25 cellular contexts compared by ENCODE assay signal in genomic region chr16:27228036-27228435, GRCh38. TPM values are rescaled to one million over a fixed set of nuclear protein-coding genes. Genes with fewer than 3 reads are reported as not detected.
A peak's percentile ranks its signal among the peaks of the same experiment; 100 is the strongest.
DNase-seq lines count a peak whose midpoint lies in the region; ATAC-seq, FAIRE-seq and TF ChIP-seq lines count a peak whose summit lies in the region.
"Had no signal": no experiment of that assay in that cellular context is flagged by ENCODE, and none has a peak within 500 bp of the region (broad histone marks: within the 10 kb centered on the region; RNA-seq: fewer than 3 reads in every experiment).

No MANE protein-coding gene starts in this region.

- H4K8ac ChIP-seq in H1 (ENCODE audit: extremely low read depth, insufficient read depth, low read length): no peak overlapping the region; the same call in 1 of the 2 replicates

- H3K23ac ChIP-seq in H1 (ENCODE audit: insufficient read length): no peak overlapping the region

- H3K27me3 ChIP-seq in KMS-11 (ENCODE audit: insufficient read depth, low read depth) (no peaks in the 10 kb centered on the region), H1 (replicated peaks in 1 of 4; ENCODE audit: control insufficient read depth in 3 of 4, extremely low read depth in 1 of 4, insufficient read depth in 3 of 4, low read length in 3 of 4) (no peaks in the 10 kb centered on the region)
- H3K27me3 ChIP-seq: left lung, right lobe of liver, transverse colon had no signal

- H3K9ac ChIP-seq in KMS-11: no peak overlapping the region
- no peak overlapping the region for H3K9ac ChIP-seq in H1 (replicated peaks in 1 of 4; ENCODE audit: extremely low read depth in 1 of 4, low read depth in 3 of 4, low read length in 3 of 4)
- H3K9ac ChIP-seq in kidney (ENCODE audit: low read length in 2 of 2): no peak overlapping the region

- H3K9me3 Mint-ChIP-seq in activated naive CD4-positive, alpha-beta T cell treated with anti-CD3 and anti-CD28 coated beads, Interleukin-2, amount 50 U/mL, for 24 hours: no peaks in the 10 kb centered on the region
- no peaks in the 10 kb centered on the region for H3K9me3 Mint-ChIP-seq in activated naive CD4-positive, alpha-beta T cell treated with anti-CD3 and anti-CD28 coated beads, Interleukin-2, amount 50 U/mL, for 72 hours
- H3K9me3 Mint-ChIP-seq in stimulated activated memory B cell treated with anti-CD40 and anti-IgM and Interleukin-4, amounts not matched to agents 10 μg/mL and 1 μg/mL and 100 μg/mL, for 72 hours: no peaks in the 10 kb centered on the region
- H3K9me3 Mint-ChIP-seq: activated CD4-positive, alpha-beta memory T cell treated with anti-CD3 and anti-CD28 coated beads, Interleukin-2, amount 10 ng/mL, durations not matched to agents 7 days and 5 days; effector memory CD8-positive, alpha-beta T cell; T-helper 1 cell treated with Interleukin-12 subunit alpha and Interleukin-12 subunit beta and Interleukin-4 antibody, amounts not matched to agents 30 μg/mL and 1 μg/mL, for 36 hours had no signal

- H3K4me1 ChIP-seq in KMS-11 (ENCODE audit: low read depth, poor library complexity, severe bottlenecking) (peaks cover 94% of the 10 kb centered on the region), H1 (replicated peaks in 1 of 4; ENCODE audit: control insufficient read depth in 3 of 4, insufficient read depth in 4 of 4, low read length in 3 of 4) (0 out of 7 replicates have a peak, but pooled peaks cover 0 to 2% (median 0%) of the 10 kb centered on the region in 4 experiments), kidney (ENCODE audit: control insufficient read depth in 1 of 2, insufficient read depth in 1 of 2, low read depth in 1 of 2, low read length in 2 of 2) (peaks cover 1 to 8% of the 10 kb centered on the region in 2 donors)

- no peak for TF ChIP-seq POLR2A in H1 (IDR thresholded peaks at IDR 0.05; ENCODE audit: control extremely low read depth in 1 of 2, low read depth in 2 of 2, low read length in 2 of 2)

- H3K4me3 Mint-ChIP-seq in activated naive CD4-positive, alpha-beta T cell treated with anti-CD3 and anti-CD28 coated beads, Interleukin-2, amount 50 U/mL, for 24 hours: no peak overlapping the region
- no peak overlapping the region for H3K4me3 Mint-ChIP-seq in stimulated activated memory B cell treated with anti-CD40 and anti-IgM and Interleukin-4, amounts not matched to agents 10 μg/mL and 1 μg/mL and 100 μg/mL, for 72 hours
- H3K4me3 Mint-ChIP-seq: activated CD4-positive, alpha-beta memory T cell treated with anti-CD3 and anti-CD28 coated beads, Interleukin-2, amount 10 ng/mL, durations not matched to agents 7 days and 5 days; T-helper 1 cell treated with Interleukin-12 subunit alpha and Interleukin-12 subunit beta and Interleukin-4 antibody, amounts not matched to agents 30 μg/mL and 1 μg/mL, for 36 hours had no signal

- no peaks in the 10 kb centered on the region for H3K27me3 Mint-ChIP-seq in activated naive CD4-positive, alpha-beta T cell treated with anti-CD3 and anti-CD28 coated beads, Interleukin-2, amount 50 U/mL, for 24 hours
- H3K27me3 Mint-ChIP-seq in stimulated activated memory B cell treated with anti-CD40 and anti-IgM and Interleukin-4, amounts not matched to agents 10 μg/mL and 1 μg/mL and 100 μg/mL, for 72 hours: no peaks in the 10 kb centered on the region
- H3K27me3 Mint-ChIP-seq: activated CD4-positive, alpha-beta memory T cell treated with anti-CD3 and anti-CD28 coated beads, Interleukin-2, amount 10 ng/mL, durations not matched to agents 7 days and 5 days; effector memory CD8-positive, alpha-beta T cell; progenitor cell of endocrine pancreas had no signal

- peaks cover 75% of the 10 kb centered on the region for H3K4me1 Mint-ChIP-seq in activated naive CD4-positive, alpha-beta T cell treated with anti-CD3 and anti-CD28 coated beads, Interleukin-2, amount 50 U/mL, for 24 hours
- H3K4me1 Mint-ChIP-seq in stimulated activated memory B cell treated with anti-CD40 and anti-IgM and Interleukin-4, amounts not matched to agents 10 μg/mL and 1 μg/mL and 100 μg/mL, for 72 hours: peaks cover 53% of the 10 kb centered on the region

- no peak overlapping the region for H2BK5ac ChIP-seq in H1 (ENCODE audit: low read depth, low read length)

- H3K4me2 ChIP-seq in KMS-11: peak overlapping the region; percentile 98; the same call in 1 of the 2 replicates
- H3K4me2 ChIP-seq in H1 (ENCODE audit: insufficient read depth in 1 of 2, low read depth in 2 of 2, low read length in 2 of 2): no peak overlapping the region

- no peaks in the 10 kb centered on the region for H3K79me1 ChIP-seq in H1 (ENCODE audit: low read depth, low read length)

- no peak overlapping the region for H3K27ac ChIP-seq in KMS-11
- no peak overlapping the region for H3K27ac ChIP-seq in H1 (ENCODE audit: low read depth, low read length)
- no peak overlapping the region for H3K27ac ChIP-seq in kidney (ENCODE audit: low read depth in 2 of 2, low read length in 2 of 2)
- H3K27ac ChIP-seq: coronary artery, left lung, right lobe of liver had no signal

- POLR2A ChIA-PET in H1 (lab: Charles Lee; ENCODE audit: partially characterized antibody): interaction anchor here (0.8 to 3.5 kb wide), 2 partner anchors 16 to 24 kb away, joined by 3 to 13 read pairs; partner anchors contain the start of gene KDM8

- H3K79me2 ChIP-seq in KMS-11 (ENCODE audit: insufficient read depth, low read depth) (no peaks in the 10 kb centered on the region), H1 (ENCODE audit: control insufficient read depth in 1 of 2, insufficient read depth in 2 of 2, low read length in 2 of 2) (no peaks in the 10 kb centered on the region)

- no peak overlapping the region for H3K18ac ChIP-seq in H1 (ENCODE audit: extremely low read depth, low read length)

- no peak overlapping the region for H2BK20ac ChIP-seq in H1 (ENCODE audit: low read length)

- H3K36me3 Mint-ChIP-seq in activated naive CD4-positive, alpha-beta T cell treated with anti-CD3 and anti-CD28 coated beads, Interleukin-2, amount 50 U/mL, for 24 hours: peaks cover 13% of the 10 kb centered on the region
- H3K36me3 Mint-ChIP-seq in activated naive CD4-positive, alpha-beta T cell treated with anti-CD3 and anti-CD28 coated beads, Interleukin-2, amount 50 U/mL, for 72 hours: peaks cover 27 to 37% of the 10 kb centered on the region in 2 donors
- H3K36me3 Mint-ChIP-seq in stimulated activated memory B cell treated with anti-CD40 and anti-IgM and Interleukin-4, amounts not matched to agents 10 μg/mL and 1 μg/mL and 100 μg/mL, for 72 hours: peaks cover 59% of the 10 kb centered on the region

- no peak overlapping the region for H3K4ac ChIP-seq in H1 (replicated peaks; ENCODE audit: insufficient read length, low read depth, low read length)

- H3K36me3 ChIP-seq in KMS-11 (ENCODE audit: insufficient read depth) (no peaks in the 10 kb centered on the region), H1 (ENCODE audit: control insufficient read depth in 2 of 4, insufficient read depth in 4 of 4, low read length in 3 of 4) (no peaks in the 10 kb centered on the region), kidney (ENCODE audit: control insufficient read depth in 1 of 2, insufficient read depth in 2 of 2, low read length in 2 of 2) (peaks cover 8 to 16% of the 10 kb centered on the region in 2 donors)

- no peak for DNase-seq in activated naive CD4-positive, alpha-beta T cell treated with anti-CD3 and anti-CD28 coated beads, Interleukin-2, amount 50 U/mL, for 72 hours (ENCODE audit: low spot score in 2 of 2)
- DNase-seq in H1 (ENCODE audit: low read depth in 1 of 2, low spot score in 2 of 2): no peak
- DNase-seq in OCI-M2 (lab: John Stamatoyannopoulos, UW; ENCODE audit: unreplicated experiment): no peak
- no peak for DNase-seq in kidney
- no peak for DNase-seq in mesenteric fat pad (ENCODE audit: low spot score)
- DNase-seq: activated CD4-positive, alpha-beta memory T cell treated with anti-CD3 and anti-CD28 coated beads, Interleukin-2, amount 10 ng/mL, durations not matched to agents 7 days and 5 days; Caco-2; DMS53; effector memory CD8-positive, alpha-beta T cell; HCEC 1CT; mesendoderm; NCI-H1048; NCI-H1694; NCI-H446; NCI-H748 treated with DMSO at 0.1 percent for 48 hours; nucleus accumbens; transverse colon had no signal

- intact Hi-C loops in kidney (cut with DNase I): no loop called here

- H3K23me2 ChIP-seq in H1 (ENCODE audit: low read depth, low read length): no peaks in the 10 kb centered on the region

- TF ChIP-seq EP300 in H1 (IDR thresholded peaks at IDR 0.05; ENCODE audit: borderline replicate concordance in 1 of 2, low read depth in 2 of 2, low read length in 2 of 2): no peak

- H2BK15ac ChIP-seq in H1 (ENCODE audit: low read length): no peak overlapping the region

- no peak for ATAC-seq in activated naive CD4-positive, alpha-beta T cell treated with anti-CD3 and anti-CD28 coated beads, Interleukin-2, amount 50 U/mL, for 72 hours
- no peak for ATAC-seq in stimulated activated memory B cell treated with anti-CD40 and anti-IgM and Interleukin-4, amounts not matched to agents 10 μg/mL and 1 μg/mL and 100 μg/mL, for 72 hours
- ATAC-seq: effector memory CD8-positive, alpha-beta T cell; left lung; right lobe of liver had no signal

- H4K20me1 ChIP-seq in KMS-11 (ENCODE audit: insufficient read depth) (no peaks in the 10 kb centered on the region), H1 (replicated peaks in 1 of 2; ENCODE audit: control insufficient read depth in 1 of 2, insufficient read depth in 2 of 2, low read length in 2 of 2) (no peaks in the 10 kb centered on the region)

- TF ChIP-seq CTCF in KMS-11 (conservative IDR thresholded peaks at IDR 0.05; ENCODE audit: low read depth, low read length): no peak
- TF ChIP-seq CTCF in H1 (IDR thresholded peaks at IDR 0.05; ENCODE audit: control extremely low read depth in 1 of 3, insufficient read depth in 1 of 3, low read depth in 1 of 3, low read length in 3 of 3): no peak
- no peak for TF ChIP-seq CTCF in kidney (IDR thresholded peaks at IDR 0.05; ENCODE audit: borderline replicate concordance, extremely low read depth, insufficient read depth)

- no peak overlapping the region for H2AK5ac ChIP-seq in H1 (ENCODE audit: low read depth, low read length)

- no peak overlapping the region for H4K5ac ChIP-seq in H1 (ENCODE audit: insufficient read length, low read depth, low read length)

- no peak overlapping the region for H3K14ac ChIP-seq in H1 (ENCODE audit: insufficient read length)

- TF ChIP-seq RAD21 in H1 (IDR thresholded peaks at IDR 0.05 in 1 of 2, conservative IDR thresholded peaks at IDR 0.05 in 1 of 2; ENCODE audit: low read depth in 2 of 2, low read length in 2 of 2): no peak

- H2AFZ ChIP-seq in KMS-11 (ENCODE audit: low read depth): no peak overlapping the region
- no peak overlapping the region for H2AFZ ChIP-seq in H1 (ENCODE audit: low read length)

- H4K91ac ChIP-seq in H1 (replicated peaks; ENCODE audit: insufficient read length, low read length): no peak overlapping the region

- H3K9me3 ChIP-seq in H1 (ENCODE audit: insufficient read depth in 2 of 2, low read depth in 1 of 2, low read length in 1 of 2) (no peaks in the 10 kb centered on the region), kidney (ENCODE audit: control insufficient read depth in 1 of 2, low read length in 2 of 2) (no peaks in the 10 kb centered on the region)
- H3K9me3 ChIP-seq: Caco-2, left lung, right lobe of liver, transverse colon had no signal

- 85% methylated on average over 13 of the region's 13 CpGs; no CpG with 5 or more reads in 1 of the 2 experiments for WGBS in H1 (ENCODE audit: extremely low coverage in 1 of 2, insufficient coverage in 1 of 2, insufficient read length in 1 of 2, insufficient replicate concordance in 2 of 2, low coverage in 1 of 2, low lambda C conversion rate in 2 of 2, missing lambda C conversion rate in 1 of 2), 2 experiments

- peak overlapping the region; percentile 79 for H3K27ac Mint-ChIP-seq in activated naive CD4-positive, alpha-beta T cell treated with anti-CD3 and anti-CD28 coated beads, Interleukin-2, amount 50 U/mL, for 24 hours
- H3K27ac Mint-ChIP-seq in activated naive CD4-positive, alpha-beta T cell treated with anti-CD3 and anti-CD28 coated beads, Interleukin-2, amount 50 U/mL, for 72 hours: peak overlapping the region in 1 of 2 donors; percentile 60
- peak overlapping the region; percentile 77 for H3K27ac Mint-ChIP-seq in stimulated activated memory B cell treated with anti-CD40 and anti-IgM and Interleukin-4, amounts not matched to agents 10 μg/mL and 1 μg/mL and 100 μg/mL, for 72 hours
- H3K27ac Mint-ChIP-seq: activated CD4-positive, alpha-beta memory T cell treated with anti-CD3 and anti-CD28 coated beads, Interleukin-2, amount 10 ng/mL, durations not matched to agents 7 days and 5 days; progenitor cell of endocrine pancreas; T-helper 1 cell treated with Interleukin-12 subunit alpha and Interleukin-12 subunit beta and Interleukin-4 antibody, amounts not matched to agents 30 μg/mL and 1 μg/mL, for 36 hours had no signal

- H2BK12ac ChIP-seq in H1 (ENCODE audit: low read depth, low read length): no peak overlapping the region

- no peak overlapping the region for H2BK120ac ChIP-seq in H1 (replicated peaks; ENCODE audit: low read depth, low read length)

- FAIRE-seq in H1 (lab: Jason Lieb, UNC): no peak
- no peak for FAIRE-seq in kidney (lab: Jason Lieb, UNC)

- H3K56ac ChIP-seq in H1 (replicated peaks; ENCODE audit: insufficient read length, low read depth, low read length): no peak overlapping the region

- H3K4me3 ChIP-seq in KMS-11 (IDR thresholded peaks at IDR 0.05; ENCODE audit: insufficient read depth, low read depth, low read length) (no peak overlapping the region), H1 (ENCODE audit: extremely low read depth in 1 of 4, insufficient read depth in 2 of 4, low read depth in 3 of 4, low read length in 4 of 4) (no peak overlapping the region), kidney (ENCODE audit: low read length in 2 of 2) (no peak overlapping the region)
- H3K4me3 ChIP-seq: coronary artery, left lung, right lobe of liver, transverse colon had no signal

- CTCF ChIA-PET in H1 (lab: Charles Lee; ENCODE audit: partially characterized antibody): interaction anchor here (0.8 to 7.6 kb wide), 4 partner anchors 7 to 144 kb away, joined by 4 to 73 read pairs (median 9); no protein-coding TSS in a partner anchor

RNA-seq across cellular contexts. Expression of gene KDM8, which starts 24.7 kb away (rescaled TPM):
- total RNA-seq in activated naive CD4-positive, alpha-beta T cell treated with anti-CD3 and anti-CD28 coated beads, Interleukin-2, amount 50 U/mL, for 72 hours: 10 to 100 TPM in 1 of 2 donors, 1 to 10 TPM in 1; 9.2 to 10.8 TPM
- total RNA-seq in H1 (2021; fragmentation: NEBNext Ultra II Directional; extraction: Animal tissue kit (Norgen Biotek cat#: 25700)): 10.3 and 14.6 TPM in 2 replicates
- polyA plus RNA-seq in H1 (2011; rRNA removed) (8.1 and 12.8 TPM in 2 replicates), kidney (ENCODE audit: insufficient read depth, low read depth, low replicate concordance) (6.3 TPM)
- polyA plus RNA-seq in H1 (2011; cell fraction: cytosol; rRNA removed): 7.2 TPM
- polyA plus RNA-seq in H1 (2011; cell fraction: nucleus; rRNA removed): 11.6 TPM
- 5.0 to 9.1 TPM (median 7.2 TPM) in 4 replicates for polyA plus RNA-seq in H1 (2012, experiment 1 of 2)
- polyA plus RNA-seq in H1 (2012, experiment 2 of 2): 6.9 TPM
- polyA plus RNA-seq in H1 (2013, experiment 1 of 2): 4.7 TPM
- 4.9 TPM for polyA plus RNA-seq in H1 (2013, experiment 2 of 2)
- polyA minus RNA-seq in H1 (2011; rRNA and poly(A)+ RNA removed): 6.5 and 11.8 TPM in 2 replicates
- polyA minus RNA-seq in H1 (2011; cell fraction: cytosol; rRNA and poly(A)+ RNA removed): 4.6 TPM
- polyA minus RNA-seq in H1 (2011; cell fraction: nucleus; rRNA and poly(A)+ RNA removed): 16.0 TPM
- total RNA-seq in kidney (8.5 TPM), mesenteric fat pad (3.5 TPM)

RNA-seq across cellular contexts. Expression of gene NSMCE1, which starts 40.5 kb away (rescaled TPM):
- 100 to 1,000 TPM; 106 to 132 TPM for total RNA-seq in activated naive CD4-positive, alpha-beta T cell treated with anti-CD3 and anti-CD28 coated beads, Interleukin-2, amount 50 U/mL, for 72 hours
- 16.6 and 18.4 TPM in 2 replicates for total RNA-seq in H1 (2021; fragmentation: NEBNext Ultra II Directional; extraction: Animal tissue kit (Norgen Biotek cat#: 25700))
- 8.1 and 8.7 TPM in 2 replicates for polyA plus RNA-seq in H1 (2011; rRNA removed)
- polyA plus RNA-seq in H1 (2011; cell fraction: cytosol; rRNA removed): 14.7 TPM
- 7.4 TPM for polyA plus RNA-seq in H1 (2011; cell fraction: nucleus; rRNA removed)
- 20.7 to 29.4 TPM (median 24.4 TPM) in 4 replicates for polyA plus RNA-seq in H1 (2012, experiment 1 of 2)
- polyA plus RNA-seq in H1 (2012, experiment 2 of 2): 29.3 TPM
- polyA plus RNA-seq in H1 (2013, experiment 1 of 2): 35.3 TPM
- 37.6 TPM for polyA plus RNA-seq in H1 (2013, experiment 2 of 2)
- 6.5 and 28.8 TPM in 2 replicates for polyA minus RNA-seq in H1 (2011; rRNA and poly(A)+ RNA removed)
- 7.0 TPM for polyA minus RNA-seq in H1 (2011; cell fraction: cytosol; rRNA and poly(A)+ RNA removed)
- 3.3 TPM for polyA minus RNA-seq in H1 (2011; cell fraction: nucleus; rRNA and poly(A)+ RNA removed)
- 72.1 TPM for total RNA-seq in kidney
- polyA plus RNA-seq in kidney (ENCODE audit: insufficient read depth, low read depth, low replicate concordance): 145 TPM
- 39.6 TPM for total RNA-seq in mesenteric fat pad
